In genomic region chr11:74543991-74544390, GRCh38 we compare ENCODE assay signal across 2 cellular contexts.
A peak's percentile ranks its signal among the peaks of the same experiment; 100 is the strongest.
TF ChIP-seq lines count a peak whose summit lies in the region.

No MANE protein-coding gene starts in this region.

TF ChIP-seq in IMR-90, 13 proteins besides CTCF, POLR2A, EP300 and RAD21:
- TF ChIP-seq RCOR1 (IDR thresholded peaks at IDR 0.05; ENCODE audit: insufficient replicate concordance, low read length) (no peak), NFE2L2 (IDR thresholded peaks at IDR 0.05; ENCODE audit: low read depth, low read length) (peak; percentile 78)
TF ChIP-seq in IMR-90: peak in this region for 1.

TF ChIP-seq in K562, 482 proteins besides CTCF, POLR2A, EP300 and RAD21 (continues in another document):
- no peak for TF ChIP-seq MGA (IDR thresholded peaks at IDR 0.05)
- TF ChIP-seq WHSC1 (IDR thresholded peaks at IDR 0.05; ENCODE audit: low read length): no peak
- no peak for TF ChIP-seq ARID2 (IDR thresholded peaks at IDR 0.05)
- no peak for TF ChIP-seq KLF1 (tag; IDR thresholded peaks at IDR 0.05)
- 0 out of 2 replicates have a peak, but pooled peaks have one; percentile 28 for TF ChIP-seq NFE2L1 (tag; IDR thresholded peaks at IDR 0.05; ENCODE audit: borderline replicate concordance, low read depth)
- no peak for TF ChIP-seq TGIF2 (CRISPR knock-in tag; IDR thresholded peaks at IDR 0.05)
- TF ChIP-seq SNRNP70 (optimal IDR thresholded peaks at IDR 0.05; ENCODE audit: low read depth, low read length): no peak
- TF ChIP-seq, protein P1, sequence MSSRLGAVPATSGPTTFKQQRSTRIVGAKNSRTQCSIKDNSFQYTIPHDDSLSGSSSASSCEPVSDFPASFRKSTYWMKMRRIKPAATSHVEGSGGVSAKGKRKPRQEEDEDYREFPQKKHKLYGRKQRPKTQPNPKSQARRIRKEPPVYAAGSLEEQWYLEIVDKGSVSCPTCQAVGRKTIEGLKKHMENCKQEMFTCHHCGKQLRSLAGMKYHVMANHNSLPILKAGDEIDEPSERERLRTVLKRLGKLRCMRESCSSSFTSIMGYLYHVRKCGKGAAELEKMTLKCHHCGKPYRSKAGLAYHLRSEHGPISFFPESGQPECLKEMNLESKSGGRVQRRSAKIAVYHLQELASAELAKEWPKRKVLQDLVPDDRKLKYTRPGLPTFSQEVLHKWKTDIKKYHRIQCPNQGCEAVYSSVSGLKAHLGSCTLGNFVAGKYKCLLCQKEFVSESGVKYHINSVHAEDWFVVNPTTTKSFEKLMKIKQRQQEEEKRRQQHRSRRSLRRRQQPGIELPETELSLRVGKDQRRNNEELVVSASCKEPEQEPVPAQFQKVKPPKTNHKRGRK (tag; IDR thresholded peaks at IDR 0.05): no peak
- TF ChIP-seq ZNF766 (CRISPR knock-in tag; conservative IDR thresholded peaks at IDR 0.05): no peak
- TF ChIP-seq ZNF175 (CRISPR knock-in tag; IDR thresholded peaks at IDR 0.05; ENCODE audit: low read depth): no peak
- TF ChIP-seq NFATC3 (IDR thresholded peaks at IDR 0.05): no peak
- TF ChIP-seq KAT8 (IDR thresholded peaks at IDR 0.05; ENCODE audit: low read depth): no peak
- no peak for TF ChIP-seq KLF16 (IDR thresholded peaks at IDR 0.05)
- TF ChIP-seq RBM25 (IDR thresholded peaks at IDR 0.05; ENCODE audit: low read depth, low read length, severe bottlenecking): no peak
- no peak for TF ChIP-seq PRMT5 (CRISPR knock-in tag; IDR thresholded peaks at IDR 0.05)
- TF ChIP-seq, protein P2, sequence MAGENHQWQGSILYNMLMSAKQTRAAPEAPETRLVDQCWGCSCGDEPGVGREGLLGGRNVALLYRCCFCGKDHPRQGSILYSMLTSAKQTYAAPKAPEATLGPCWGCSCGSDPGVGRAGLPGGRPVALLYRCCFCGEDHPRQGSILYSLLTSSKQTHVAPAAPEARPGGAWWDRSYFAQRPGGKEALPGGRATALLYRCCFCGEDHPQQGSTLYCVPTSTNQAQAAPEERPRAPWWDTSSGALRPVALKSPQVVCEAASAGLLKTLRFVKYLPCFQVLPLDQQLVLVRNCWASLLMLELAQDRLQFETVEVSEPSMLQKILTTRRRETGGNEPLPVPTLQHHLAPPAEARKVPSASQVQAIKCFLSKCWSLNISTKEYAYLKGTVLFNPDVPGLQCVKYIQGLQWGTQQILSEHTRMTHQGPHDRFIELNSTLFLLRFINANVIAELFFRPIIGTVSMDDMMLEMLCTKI (IDR thresholded peaks at IDR 0.05; ENCODE audit: partially characterized antibody): no peak
- no peak for TF ChIP-seq CBFA2T2 (conservative IDR thresholded peaks at IDR 0.05)
- TF ChIP-seq, protein P3, sequence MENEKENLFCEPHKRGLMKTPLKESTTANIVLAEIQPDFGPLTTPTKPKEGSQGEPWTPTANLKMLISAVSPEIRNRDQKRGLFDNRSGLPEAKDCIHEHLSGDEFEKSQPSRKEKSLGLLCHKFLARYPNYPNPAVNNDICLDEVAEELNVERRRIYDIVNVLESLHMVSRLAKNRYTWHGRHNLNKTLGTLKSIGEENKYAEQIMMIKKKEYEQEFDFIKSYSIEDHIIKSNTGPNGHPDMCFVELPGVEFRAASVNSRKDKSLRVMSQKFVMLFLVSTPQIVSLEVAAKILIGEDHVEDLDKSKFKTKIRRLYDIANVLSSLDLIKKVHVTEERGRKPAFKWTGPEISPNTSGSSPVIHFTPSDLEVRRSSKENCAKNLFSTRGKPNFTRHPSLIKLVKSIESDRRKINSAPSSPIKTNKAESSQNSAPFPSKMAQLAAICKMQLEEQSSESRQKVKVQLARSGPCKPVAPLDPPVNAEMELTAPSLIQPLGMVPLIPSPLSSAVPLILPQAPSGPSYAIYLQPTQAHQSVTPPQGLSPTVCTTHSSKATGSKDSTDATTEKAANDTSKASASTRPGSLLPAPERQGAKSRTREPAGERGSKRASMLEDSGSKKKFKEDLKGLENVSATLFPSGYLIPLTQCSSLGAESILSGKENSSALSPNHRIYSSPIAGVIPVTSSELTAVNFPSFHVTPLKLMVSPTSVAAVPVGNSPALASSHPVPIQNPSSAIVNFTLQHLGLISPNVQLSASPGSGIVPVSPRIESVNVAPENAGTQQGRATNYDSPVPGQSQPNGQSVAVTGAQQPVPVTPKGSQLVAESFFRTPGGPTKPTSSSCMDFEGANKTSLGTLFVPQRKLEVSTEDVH (IDR thresholded peaks at IDR 0.05; ENCODE audit: low read depth, partially characterized antibody): no peak
- TF ChIP-seq TRIM24 (IDR thresholded peaks at IDR 0.05): peak; percentile 39 to 60; a peak in 3 of 4 replicates
- no peak for TF ChIP-seq SMC3 (conservative IDR thresholded peaks at IDR 0.05; ENCODE audit: insufficient read depth, low read depth, low read length)
- TF ChIP-seq ZFP36 (IDR thresholded peaks at IDR 0.05; ENCODE audit: low read depth, low read length, partially characterized antibody): peak; percentile 39
- no peak for TF ChIP-seq NR2C1 (IDR thresholded peaks at IDR 0.05)
- TF ChIP-seq NR2C1 (tag; IDR thresholded peaks at IDR 0.05): no peak
- TF ChIP-seq ZNF274 (IDR thresholded peaks at IDR 0.05; ENCODE audit: borderline replicate concordance, low read depth, low read length): no peak
- no peak for TF ChIP-seq CREB5 (CRISPR knock-in tag; IDR thresholded peaks at IDR 0.05)
- TF ChIP-seq, protein P4, sequence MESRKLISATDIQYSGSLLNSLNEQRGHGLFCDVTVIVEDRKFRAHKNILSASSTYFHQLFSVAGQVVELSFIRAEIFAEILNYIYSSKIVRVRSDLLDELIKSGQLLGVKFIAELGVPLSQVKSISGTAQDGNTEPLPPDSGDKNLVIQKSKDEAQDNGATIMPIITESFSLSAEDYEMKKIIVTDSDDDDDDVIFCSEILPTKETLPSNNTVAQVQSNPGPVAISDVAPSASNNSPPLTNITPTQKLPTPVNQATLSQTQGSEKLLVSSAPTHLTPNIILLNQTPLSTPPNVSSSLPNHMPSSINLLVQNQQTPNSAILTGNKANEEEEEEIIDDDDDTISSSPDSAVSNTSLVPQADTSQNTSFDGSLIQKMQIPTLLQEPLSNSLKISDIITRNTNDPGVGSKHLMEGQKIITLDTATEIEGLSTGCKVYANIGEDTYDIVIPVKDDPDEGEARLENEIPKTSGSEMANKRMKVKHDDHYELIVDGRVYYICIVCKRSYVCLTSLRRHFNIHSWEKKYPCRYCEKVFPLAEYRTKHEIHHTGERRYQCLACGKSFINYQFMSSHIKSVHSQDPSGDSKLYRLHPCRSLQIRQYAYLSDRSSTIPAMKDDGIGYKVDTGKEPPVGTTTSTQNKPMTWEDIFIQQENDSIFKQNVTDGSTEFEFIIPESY (CRISPR knock-in tag; IDR thresholded peaks at IDR 0.05): no peak
- no peak for TF ChIP-seq BCOR (IDR thresholded peaks at IDR 0.05)
- TF ChIP-seq KLF6 (CRISPR knock-in tag; IDR thresholded peaks at IDR 0.05; ENCODE audit: borderline replicate concordance): no peak
- TF ChIP-seq CBX3 (IDR thresholded peaks at IDR 0.05; ENCODE audit: borderline replicate concordance in 1 of 2, low read length in 2 of 2): peak in 1 of 2 experiments; percentile 89; a peak in 1 of 3 replicates
- peak; percentile 29; the same call in 1 of the 2 replicates for TF ChIP-seq MAFK (IDR thresholded peaks at IDR 0.05; ENCODE audit: low read length)
- TF ChIP-seq HMG20B (CRISPR knock-in tag; IDR thresholded peaks at IDR 0.05): no peak
- no peak for TF ChIP-seq DPF2 (IDR thresholded peaks at IDR 0.05)
- TF ChIP-seq RBM14 (IDR thresholded peaks at IDR 0.05; ENCODE audit: borderline replicate concordance, insufficient read depth, low read depth, low read length): no peak
- TF ChIP-seq SRSF7 (optimal IDR thresholded peaks at IDR 0.05; ENCODE audit: low read depth, low read length): no peak
- TF ChIP-seq RNF2 (IDR thresholded peaks at IDR 0.05): no peak
- TF ChIP-seq NFIC (IDR thresholded peaks at IDR 0.05): 0 out of 2 replicates have a peak, but pooled peaks have one; percentile 8
- TF ChIP-seq KDM2B (CRISPR knock-in tag; IDR thresholded peaks at IDR 0.05): no peak
- TF ChIP-seq TRIM28 (IDR thresholded peaks at IDR 0.05): peak; percentile 48; the same call in 1 of the 2 replicates
- no peak for TF ChIP-seq ZNF311 (CRISPR knock-in tag; IDR thresholded peaks at IDR 0.05)
- no peak for TF ChIP-seq RBM15 (IDR thresholded peaks at IDR 0.05; ENCODE audit: insufficient read depth, low read length)
- no peak for TF ChIP-seq ZNF431 (CRISPR knock-in tag; IDR thresholded peaks at IDR 0.05)
- TF ChIP-seq TSC22D4 (tag; IDR thresholded peaks at IDR 0.05): no peak
- TF ChIP-seq ZC3H4 (CRISPR knock-in tag; IDR thresholded peaks at IDR 0.05; ENCODE audit: borderline replicate concordance): no peak
- TF ChIP-seq ZKSCAN3 (CRISPR knock-in tag; IDR thresholded peaks at IDR 0.05): no peak
- TF ChIP-seq THRB (CRISPR knock-in tag; conservative IDR thresholded peaks at IDR 0.05): no peak
